In the genomic region with DNA sequence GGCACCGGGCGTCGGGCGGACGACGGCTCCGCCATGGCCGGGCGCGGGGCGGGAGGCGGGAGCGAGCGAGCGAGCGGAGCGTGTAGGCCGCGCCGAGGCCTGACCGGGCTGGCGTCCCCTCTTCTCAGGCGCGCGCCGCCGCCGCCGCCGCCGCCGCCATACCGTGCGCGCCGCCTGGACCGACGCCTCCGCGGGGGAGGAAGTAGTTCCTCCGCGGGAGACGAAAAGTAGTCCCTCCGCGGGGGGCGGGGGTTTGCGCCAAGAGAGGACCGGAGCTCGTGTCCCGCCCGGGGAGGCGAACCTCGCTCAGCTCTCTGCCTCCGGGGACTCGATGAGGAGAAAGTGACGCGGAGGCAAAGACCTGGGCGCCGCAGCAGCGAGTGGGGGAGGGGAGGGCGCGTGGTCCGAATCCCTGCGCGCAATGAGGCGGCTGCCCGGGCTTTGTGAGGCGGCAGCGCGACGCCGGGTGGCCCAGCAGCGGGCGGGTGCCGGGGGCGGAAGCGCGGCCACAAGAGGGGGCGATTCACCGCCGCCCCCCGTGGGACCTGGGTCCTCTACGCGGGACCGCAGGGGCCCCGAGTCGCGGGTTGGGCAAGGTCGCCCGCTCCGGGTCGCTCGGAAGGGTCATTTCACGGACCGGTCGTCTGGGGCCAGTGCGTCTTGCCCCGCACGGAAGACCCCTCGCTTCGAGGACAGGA, we compare ENCODE assay signal across 8 cellular contexts. TPM values are rescaled to one million over a fixed set of nuclear protein-coding genes. Genes with fewer than 3 reads are reported as not detected.
DNase-seq lines count a peak whose midpoint lies in the region; ATAC-seq and TF ChIP-seq lines count a peak whose summit lies in the region.

A gene (minus strand): TSS at position 176 of the 698 bp plus-strand sequence. CDS start 141 bp downstream, at position 35.

- H3K4me3 Mint-ChIP-seq in activated T-helper 17 cell treated with anti-CD3 and anti-CD28 coated beads, Interleukin-2, amount 50 U/mL, for 72 hours, result peak within 1 kb of the TSS; percentile 93
- H3K4me3 Mint-ChIP-seq in nephron, result peak within 1 kb of the TSS; percentile 94 to 97 (median 94)
- H3K4me3 Mint-ChIP-seq in stimulated activated naive CD8-positive, alpha-beta T cell treated with anti-CD3 and anti-CD28 coated beads, Interleukin-15, Interleukin-2, amounts not matched to agents 100 ng/mL and 50 ng/mL, for 24 hours, result peak within 1 kb of the TSS; percentile 92

- no peak for TF ChIP-seq RAD21 in Ishikawa (IDR thresholded peaks at IDR 0.05; ENCODE audit: low read depth)

- TF ChIP-seq EP300 in Ishikawa (IDR thresholded peaks at IDR 0.05; ENCODE audit: borderline replicate concordance), result peak; percentile 64

- H3K4me1 Mint-ChIP-seq in activated T-helper 17 cell treated with anti-CD3 and anti-CD28 coated beads, Interleukin-2, amount 50 U/mL, for 72 hours, result peaks cover 35% of the 10 kb centered on the region
- peaks cover 31% of the 10 kb centered on the region for H3K4me1 Mint-ChIP-seq in nephron
- H3K4me1 Mint-ChIP-seq in stimulated activated naive CD8-positive, alpha-beta T cell treated with anti-CD3 and anti-CD28 coated beads, Interleukin-15, Interleukin-2, amounts not matched to agents 100 ng/mL and 50 ng/mL, for 24 hours (ENCODE audit: low read depth), result peaks cover 55% of the 10 kb centered on the region

- peak within 1 kb of the TSS; percentile 96 for H3K27ac Mint-ChIP-seq in activated T-helper 17 cell treated with anti-CD3 and anti-CD28 coated beads, Interleukin-2, amount 50 U/mL, for 72 hours
- H3K27ac Mint-ChIP-seq in nephron, result peak within 1 kb of the TSS; percentile 98 to 99 (median 99)
- peak within 1 kb of the TSS; percentile 96 for H3K27ac Mint-ChIP-seq in stimulated activated naive CD8-positive, alpha-beta T cell treated with anti-CD3 and anti-CD28 coated beads, Interleukin-15, Interleukin-2, amounts not matched to agents 100 ng/mL and 50 ng/mL, for 24 hours

- no peaks in the 10 kb centered on the region for H3K9me3 Mint-ChIP-seq in activated T-helper 17 cell treated with anti-CD3 and anti-CD28 coated beads, Interleukin-2, amount 50 U/mL, for 72 hours
- no peaks in the 10 kb centered on the region for H3K9me3 Mint-ChIP-seq in nephron
- no peaks in the 10 kb centered on the region for H3K9me3 Mint-ChIP-seq in stimulated activated naive CD8-positive, alpha-beta T cell treated with anti-CD3 and anti-CD28 coated beads, Interleukin-15, Interleukin-2, amounts not matched to agents 100 ng/mL and 50 ng/mL, for 24 hours

- ATAC-seq in GM21515 (IDR thresholded peaks at IDR 0.05; ENCODE audit: unreplicated experiment), result peak; percentile 50
- ATAC-seq in activated T-helper 17 cell treated with anti-CD3 and anti-CD28 coated beads, Interleukin-2, amount 50 U/mL, for 72 hours (replicated peaks), result peak; percentile 50

- H3K36me3 Mint-ChIP-seq in activated T-helper 17 cell treated with anti-CD3 and anti-CD28 coated beads, Interleukin-2, amount 50 U/mL, for 72 hours (ENCODE audit: low read depth), result peaks cover 52% of the 10 kb centered on the region
- peaks cover 32% of the 10 kb centered on the region for H3K36me3 Mint-ChIP-seq in nephron (ENCODE audit: low read depth)
- peaks cover 21% of the 10 kb centered on the region for H3K36me3 Mint-ChIP-seq in stimulated activated naive CD8-positive, alpha-beta T cell treated with anti-CD3 and anti-CD28 coated beads, Interleukin-15, Interleukin-2, amounts not matched to agents 100 ng/mL and 50 ng/mL, for 24 hours (ENCODE audit: low read depth)

- H3K27me3 Mint-ChIP-seq in activated T-helper 17 cell treated with anti-CD3 and anti-CD28 coated beads, Interleukin-2, amount 50 U/mL, for 72 hours, result no peaks in the 10 kb centered on the region
- no peaks in the 10 kb centered on the region for H3K27me3 Mint-ChIP-seq in nephron (ENCODE audit: low read depth)
- no peaks in the 10 kb centered on the region for H3K27me3 Mint-ChIP-seq in stimulated activated naive CD8-positive, alpha-beta T cell treated with anti-CD3 and anti-CD28 coated beads, Interleukin-15, Interleukin-2, amounts not matched to agents 100 ng/mL and 50 ng/mL, for 24 hours

- DNase-seq in DMS114 treated with DMSO at 0.1 percent for 48 hours (lab: John Stamatoyannopoulos, UW; ENCODE audit: unreplicated experiment), result peak; percentile 67
- peak; percentile 84 for DNase-seq in RPMI7951 (ENCODE audit: low read depth)
- peak; percentile 84 for DNase-seq in fibroblast of pulmonary artery (ENCODE audit: low read depth)

- TF ChIP-seq CTCF in fibroblast of pulmonary artery (IDR thresholded peaks at IDR 0.05; ENCODE audit: low read length, missing control alignments) (no peak), nephron (IDR thresholded peaks at IDR 0.05; ENCODE audit: unreplicated experiment in 3 of 3) (peak; percentile 14 to 17 (median 16))

- H3K4me3 ChIP-seq in fibroblast of pulmonary artery (replicated peaks; ENCODE audit: low read depth, low read length), result peak within 1 kb of the TSS; percentile 74

TF ChIP-seq in Ishikawa, 13 proteins besides CTCF, POLR2A, EP300 and RAD21:
- TF ChIP-seq YY1 (IDR thresholded peaks at IDR 0.05; ENCODE audit: low read depth) (peak; percentile 86), TAF1 (IDR thresholded peaks at IDR 0.05; ENCODE audit: low read depth) (peak; percentile 90), CEBPB (IDR thresholded peaks at IDR 0.05) (no peak), CREB1 (IDR thresholded peaks at IDR 0.05; ENCODE audit: low read depth) (no peak), FOXM1 (IDR thresholded peaks at IDR 0.05; ENCODE audit: borderline replicate concordance, low read depth) (peak; percentile 31; the same call in 1 of the 2 replicates), ZBTB7A (IDR thresholded peaks at IDR 0.05; ENCODE audit: low read depth) (peak; percentile 94; the same call in 1 of the 2 replicates), EGR1 (IDR thresholded peaks at IDR 0.05) (peak; percentile 40), TEAD4 (IDR thresholded peaks at IDR 0.05) (0 out of 2 replicates have a peak, but pooled peaks have one; percentile 22), TCF12 (IDR thresholded peaks at IDR 0.05; ENCODE audit: low read depth) (peak; percentile 83), NFIC (IDR thresholded peaks at IDR 0.05) (peak; percentile 62)
- TF ChIP-seq, protein P1, sequence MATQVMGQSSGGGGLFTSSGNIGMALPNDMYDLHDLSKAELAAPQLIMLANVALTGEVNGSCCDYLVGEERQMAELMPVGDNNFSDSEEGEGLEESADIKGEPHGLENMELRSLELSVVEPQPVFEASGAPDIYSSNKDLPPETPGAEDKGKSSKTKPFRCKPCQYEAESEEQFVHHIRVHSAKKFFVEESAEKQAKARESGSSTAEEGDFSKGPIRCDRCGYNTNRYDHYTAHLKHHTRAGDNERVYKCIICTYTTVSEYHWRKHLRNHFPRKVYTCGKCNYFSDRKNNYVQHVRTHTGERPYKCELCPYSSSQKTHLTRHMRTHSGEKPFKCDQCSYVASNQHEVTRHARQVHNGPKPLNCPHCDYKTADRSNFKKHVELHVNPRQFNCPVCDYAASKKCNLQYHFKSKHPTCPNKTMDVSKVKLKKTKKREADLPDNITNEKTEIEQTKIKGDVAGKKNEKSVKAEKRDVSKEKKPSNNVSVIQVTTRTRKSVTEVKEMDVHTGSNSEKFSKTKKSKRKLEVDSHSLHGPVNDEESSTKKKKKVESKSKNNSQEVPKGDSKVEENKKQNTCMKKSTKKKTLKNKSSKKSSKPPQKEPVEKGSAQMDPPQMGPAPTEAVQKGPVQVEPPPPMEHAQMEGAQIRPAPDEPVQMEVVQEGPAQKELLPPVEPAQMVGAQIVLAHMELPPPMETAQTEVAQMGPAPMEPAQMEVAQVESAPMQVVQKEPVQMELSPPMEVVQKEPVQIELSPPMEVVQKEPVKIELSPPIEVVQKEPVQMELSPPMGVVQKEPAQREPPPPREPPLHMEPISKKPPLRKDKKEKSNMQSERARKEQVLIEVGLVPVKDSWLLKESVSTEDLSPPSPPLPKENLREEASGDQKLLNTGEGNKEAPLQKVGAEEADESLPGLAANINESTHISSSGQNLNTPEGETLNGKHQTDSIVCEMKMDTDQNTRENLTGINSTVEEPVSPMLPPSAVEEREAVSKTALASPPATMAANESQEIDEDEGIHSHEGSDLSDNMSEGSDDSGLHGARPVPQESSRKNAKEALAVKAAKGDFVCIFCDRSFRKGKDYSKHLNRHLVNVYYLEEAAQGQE (IDR thresholded peaks at IDR 0.05; ENCODE audit: low read depth), result no peak
- TF ChIP-seq, protein P2, sequence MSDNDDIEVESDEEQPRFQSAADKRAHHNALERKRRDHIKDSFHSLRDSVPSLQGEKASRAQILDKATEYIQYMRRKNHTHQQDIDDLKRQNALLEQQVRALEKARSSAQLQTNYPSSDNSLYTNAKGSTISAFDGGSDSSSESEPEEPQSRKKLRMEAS (IDR thresholded peaks at IDR 0.05), result peak; percentile 97
- TF ChIP-seq, protein P3, sequence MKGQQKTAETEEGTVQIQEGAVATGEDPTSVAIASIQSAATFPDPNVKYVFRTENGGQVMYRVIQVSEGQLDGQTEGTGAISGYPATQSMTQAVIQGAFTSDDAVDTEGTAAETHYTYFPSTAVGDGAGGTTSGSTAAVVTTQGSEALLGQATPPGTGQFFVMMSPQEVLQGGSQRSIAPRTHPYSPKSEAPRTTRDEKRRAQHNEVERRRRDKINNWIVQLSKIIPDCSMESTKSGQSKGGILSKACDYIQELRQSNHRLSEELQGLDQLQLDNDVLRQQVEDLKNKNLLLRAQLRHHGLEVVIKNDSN (IDR thresholded peaks at IDR 0.05), result peak; percentile 69

RNA-seq across cellular contexts. Expression of the gene that starts here (rescaled TPM):
- total RNA-seq in RPMI7951 (2014; rRNA removed; shearing (Covaris generic)), result 23.4 and 30.1 TPM in 2 replicates
- 10 to 100 TPM; 27.7 to 39.9 TPM for total RNA-seq in activated T-helper 17 cell treated with anti-CD3 and anti-CD28 coated beads, Interleukin-2, amount 50 U/mL, for 72 hours

Comparison
In these comparisons a context has a peak if more than half of its experiments do, and no peak if none do; other contexts are left out.
1. Peak in every context shown above with its lines: DNase-seq, ATAC-seq and H3K4me3 ChIP-seq.